In genomic region chr3:133835418-133835743, GRCh38 we compare ENCODE assay signal across 16 cellular contexts. TPM values are rescaled to one million over a fixed set of nuclear protein-coding genes. Genes with fewer than 3 reads are reported as not detected.
A peak's percentile ranks its signal among the peaks of the same experiment; 100 is the strongest.
DNase-seq lines count a peak whose midpoint lies in the region; ATAC-seq and TF ChIP-seq lines count a peak whose summit lies in the region.
"Had no signal": no experiment of that assay in that cellular context is flagged by ENCODE, and none has a peak within 500 bp of the region (broad histone marks: within the 10 kb centered on the region; RNA-seq: fewer than 3 reads in every experiment).

No MANE protein-coding gene starts in this region.

- H3K36me3 ChIP-seq in left ventricle myocardium inferior (peaks cover 52% of the 10 kb centered on the region), endodermal cell (ENCODE audit: control insufficient read depth, insufficient read depth, low read length) (no peaks in the 10 kb centered on the region), trophoblast cell (ENCODE audit: control insufficient read depth in 1 of 2, insufficient read depth in 2 of 2, low read length in 2 of 2) (no peaks in the 10 kb centered on the region), vagina (no peaks in the 10 kb centered on the region)
- H3K36me3 ChIP-seq: BLaER1 had no signal

- H2AK5ac ChIP-seq in trophoblast cell (ENCODE audit: low read length): no peak overlapping the region

- H3K27ac ChIP-seq in left ventricle myocardium inferior (replicated peaks): no peak overlapping the region
- H3K27ac ChIP-seq in endodermal cell (ENCODE audit: low read depth, low read length): no peak overlapping the region
- no peak overlapping the region for H3K27ac ChIP-seq in trophoblast cell (ENCODE audit: low read depth, low read length)
- H3K27ac ChIP-seq in vagina: no peak overlapping the region
- H3K27ac ChIP-seq in dorsolateral prefrontal cortex: no peak overlapping the region
- H3K27ac ChIP-seq: BLaER1 had no signal

- H3K18ac ChIP-seq in trophoblast cell (ENCODE audit: low read length): no peak overlapping the region

- no peak for ATAC-seq in HG03025 (IDR thresholded peaks at IDR 0.05; ENCODE audit: low FRiP score, unreplicated experiment)
- ATAC-seq: CD8-positive, alpha-beta T cell had no signal

- DNase-seq in cardiac septum (ENCODE audit: low spot score) (peak; percentile 17), left ventricle myocardium inferior (no peak), endodermal cell (peak; percentile 7), trophoblast cell (no peak), vagina (ENCODE audit: extremely low spot score in 2 of 2) (peak; percentile 64 to 88), putamen (ENCODE audit: low spot score) (no peak), dorsolateral prefrontal cortex (no peak)
- DNase-seq: 8988T, Calu3, DMS79 treated with DMSO at 0.1 percent for 48 hours, GF-D8, GOT3 had no signal

- H2BK120ac ChIP-seq in trophoblast cell (ENCODE audit: insufficient read depth, low read length, poor library complexity): no peak overlapping the region

- no peak overlapping the region for H3K4ac ChIP-seq in trophoblast cell (ENCODE audit: low read depth, low read length)

- H3K14ac ChIP-seq in trophoblast cell (ENCODE audit: low read length): no peak overlapping the region

- no peaks in the 10 kb centered on the region for H3K9me3 Mint-ChIP-seq in endodermal cell
- H3K9me3 Mint-ChIP-seq: CD14-positive monocyte; CD8-positive, alpha-beta T cell had no signal

- no peak overlapping the region for H3K27ac Mint-ChIP-seq in endodermal cell
- H3K27ac Mint-ChIP-seq: CD14-positive monocyte; CD8-positive, alpha-beta T cell had no signal

- H3K79me2 ChIP-seq in trophoblast cell (ENCODE audit: control insufficient read depth, insufficient read depth, low read length, poor library complexity): no peaks in the 10 kb centered on the region

- H3K4me3 ChIP-seq in left ventricle myocardium inferior (no peak overlapping the region), endodermal cell (ENCODE audit: low read length) (no peak overlapping the region), trophoblast cell (ENCODE audit: low read depth, low read length) (no peak overlapping the region), vagina (no peak overlapping the region), dorsolateral prefrontal cortex (no peak overlapping the region)
- H3K4me3 ChIP-seq: BLaER1 had no signal

- H3K23ac ChIP-seq in trophoblast cell (ENCODE audit: low read length): peak overlapping the region; percentile 44

- no peaks in the 10 kb centered on the region for H3K4me1 Mint-ChIP-seq in endodermal cell
- H3K4me1 Mint-ChIP-seq: CD14-positive monocyte had no signal

- intact Hi-C loops in cardiac septum (cut with DNase I): no loop called here
- intact Hi-C loops in left ventricle myocardium inferior (cut with micrococcal nuclease): no loop called here
- intact Hi-C loops in vagina (cut with DNase I): no loop called here
- intact Hi-C loops in dorsolateral prefrontal cortex (cut with DNase I): no loop called here

- TF ChIP-seq CTCF in left ventricle myocardium inferior (IDR thresholded peaks at IDR 0.05; ENCODE audit: borderline replicate concordance): no peak
- TF ChIP-seq CTCF in endodermal cell (conservative IDR thresholded peaks at IDR 0.05): no peak
- TF ChIP-seq CTCF in vagina (IDR thresholded peaks at IDR 0.05): no peak
- no peak for TF ChIP-seq CTCF in dorsolateral prefrontal cortex (IDR thresholded peaks at IDR 0.05 in 54 of 56, conservative IDR thresholded peaks at IDR 0.05 in 2 of 56; ENCODE audit: low read depth in 1 of 56, partially characterized antibody in 56 of 56)

- WGBS in endodermal cell (ENCODE audit: insufficient coverage in 1 of 2, insufficient read length in 1 of 2), 2 experiments: 91 to 95% methylated on average over 2 to 3 of the region's 3 CpGs
- WGBS in trophoblast cell (ENCODE audit: extremely low coverage, insufficient coverage, insufficient read length): no CpG with 5 or more reads among the region's 3 CpGs

- no peak for TF ChIP-seq POLR2A in vagina (IDR thresholded peaks at IDR 0.05)

- H3K4me2 ChIP-seq in trophoblast cell (ENCODE audit: low read length): no peak overlapping the region
- H3K4me2 ChIP-seq: BLaER1 had no signal

- H3K79me1 ChIP-seq in trophoblast cell (ENCODE audit: low read length): no peaks in the 10 kb centered on the region

- H3K4me1 ChIP-seq in left ventricle myocardium inferior (peaks cover 4% of the 10 kb centered on the region), endodermal cell (ENCODE audit: control insufficient read depth, insufficient read depth, low read length) (no peaks in the 10 kb centered on the region), trophoblast cell (ENCODE audit: control insufficient read depth in 1 of 2, insufficient read depth in 2 of 2, low read length in 2 of 2) (no peaks in the 10 kb centered on the region), vagina (no peaks in the 10 kb centered on the region)

- no peak overlapping the region for H2AFZ ChIP-seq in trophoblast cell (ENCODE audit: insufficient read depth, low read length, poor library complexity)

- H3K4me3 Mint-ChIP-seq in endodermal cell: no peak overlapping the region
- H3K4me3 Mint-ChIP-seq: CD14-positive monocyte; CD8-positive, alpha-beta T cell had no signal

- no peak overlapping the region for H4K91ac ChIP-seq in trophoblast cell (ENCODE audit: low read depth, low read length)

- H4K8ac ChIP-seq in trophoblast cell (ENCODE audit: low read depth, low read length): no peak overlapping the region

- H3K9me3 ChIP-seq in left ventricle myocardium inferior (replicated peaks) (no peaks in the 10 kb centered on the region), endodermal cell (ENCODE audit: control insufficient read depth, low read length) (no peaks in the 10 kb centered on the region), trophoblast cell (ENCODE audit: insufficient read depth, low read depth, low read length) (peaks cover 6% of the 10 kb centered on the region), vagina (no peaks in the 10 kb centered on the region)
- H3K9me3 ChIP-seq: BLaER1 had no signal

- H2BK12ac ChIP-seq in trophoblast cell (ENCODE audit: low read length): no peak overlapping the region

- H3K9ac ChIP-seq in endodermal cell (ENCODE audit: extremely low read depth, low read length, poor library complexity, severe bottlenecking): no peak overlapping the region
- H3K9ac ChIP-seq in trophoblast cell (ENCODE audit: low read length): no peak overlapping the region
- H3K9ac ChIP-seq: BLaER1 had no signal

- H2BK5ac ChIP-seq in trophoblast cell (ENCODE audit: low read depth, low read length, poor library complexity): no peak overlapping the region

- no peaks in the 10 kb centered on the region for H3K36me3 Mint-ChIP-seq in endodermal cell (ENCODE audit: low read depth)
- H3K36me3 Mint-ChIP-seq: CD14-positive monocyte; CD8-positive, alpha-beta T cell had no signal

- no peak overlapping the region for H4K12ac ChIP-seq in trophoblast cell (ENCODE audit: low read depth, low read length)

- H3K27me3 ChIP-seq in left ventricle myocardium inferior (ENCODE audit: low read depth) (no peaks in the 10 kb centered on the region), endodermal cell (ENCODE audit: control insufficient read depth, insufficient read depth, low read length, poor library complexity, severe bottlenecking) (no peaks in the 10 kb centered on the region), trophoblast cell (ENCODE audit: insufficient read depth, low read length) (no peaks in the 10 kb centered on the region), vagina (no peaks in the 10 kb centered on the region), dorsolateral prefrontal cortex (no peaks in the 10 kb centered on the region)
- H3K27me3 ChIP-seq: BLaER1 had no signal

- H3K27me3 Mint-ChIP-seq in endodermal cell (ENCODE audit: insufficient read depth): no peaks in the 10 kb centered on the region

RNA-seq across cellular contexts. Expression of gene SRPRB, which starts 29.8 kb away (rescaled TPM):
- 27.6 TPM for total RNA-seq in cardiac septum
- total RNA-seq in left ventricle myocardium inferior: 26.0 TPM
- 10 to 100 TPM; 26.1 to 33.6 TPM for total RNA-seq in endodermal cell
- 29.0 TPM for polyA plus RNA-seq in endodermal cell (2013, experiment 1 of 2)
- polyA plus RNA-seq in endodermal cell (2013, experiment 2 of 2): 27.4 TPM
- 38.7 and 40.6 TPM in 2 replicates for polyA plus RNA-seq in trophoblast cell (2013)
- total RNA-seq in vagina: 7.6 TPM
- total RNA-seq in dorsolateral prefrontal cortex: 10 to 100 TPM; 22.8 to 66.1 (median 40.5) TPM

Comparison
In these comparisons a context has a peak if more than half of its experiments do, and no peak if none do; other contexts are left out.
1. DNase-seq: peak in cardiac septum (single experiment), endodermal cell (single experiment) and vagina (2 of 2); none in left ventricle myocardium inferior (single experiment), trophoblast cell (0 of 2), putamen (single experiment) and dorsolateral prefrontal cortex (0 of 10).